Comparison of ENCODE assay signal across 3 cellular contexts in genomic region chr19:53781332-53781731, GRCh38. TPM values are rescaled to one million over a fixed set of nuclear protein-coding genes. Genes with fewer than 3 reads are reported as not detected.
"Had no signal": no experiment of that assay in that cellular context is flagged by ENCODE, and none has a peak within 500 bp of the region (broad histone marks: within the 10 kb centered on the region; RNA-seq: fewer than 3 reads in every experiment).

No MANE protein-coding gene starts in this region.

RNA-seq across cellular contexts. Expression of gene NLRP12, which starts 42.8 kb away (rescaled TPM):
- total RNA-seq: osteocyte had no signal
- polyA plus RNA-seq: neural cell, smooth muscle cell had no signal
